Comparison of ENCODE assay signal across 1 cellular context in genomic region chr5:173884402-173885053, GRCh38.
TF ChIP-seq lines count a peak whose summit lies in the region.

No MANE protein-coding gene starts in this region.

TF ChIP-seq in GM23338, 12 proteins besides CTCF, POLR2A, EP300 and RAD21 (continued from another document):
- no peak for TF ChIP-seq ZNF462 (CRISPR knock-in tag; IDR thresholded peaks at IDR 0.05)
- TF ChIP-seq POLR2AphosphoS5 (IDR thresholded peaks at IDR 0.05; ENCODE audit: low read depth) = no peak
- no peak for TF ChIP-seq ZNF114 (CRISPR knock-in tag; IDR thresholded peaks at IDR 0.05)
